In the genomic region with DNA sequence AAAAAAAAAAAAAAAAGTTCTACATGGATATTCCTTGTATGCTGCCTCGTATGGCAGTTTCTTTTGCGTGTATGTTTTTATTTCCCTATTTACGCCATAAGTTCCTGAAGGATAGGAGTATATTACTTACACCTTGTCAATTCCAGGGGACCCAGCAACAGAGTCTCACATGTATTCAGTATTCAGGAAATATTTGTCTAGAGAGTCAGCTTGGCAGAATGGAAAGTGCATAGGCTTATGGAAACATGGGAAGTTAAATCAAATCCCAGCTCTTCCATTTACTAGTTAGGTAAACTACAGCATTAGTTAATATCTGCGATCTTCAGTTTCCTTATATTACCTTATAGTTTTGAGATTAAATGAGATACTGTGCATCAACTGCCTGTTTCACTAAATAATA, we compare ENCODE assay signal across 8 cellular contexts. TPM values are rescaled to one million over a fixed set of nuclear protein-coding genes. Genes with fewer than 3 reads are reported as not detected.
"Had no signal": no experiment of that assay in that cellular context is flagged by ENCODE, and none has a peak within 500 bp of the region (broad histone marks: within the 10 kb centered on the region; RNA-seq: fewer than 3 reads in every experiment).

No MANE protein-coding gene starts in this region.

- H3K9me3 ChIP-seq: ascending aorta, colonic mucosa had no signal

- H3K27ac ChIP-seq: colonic mucosa had no signal

- DNase-seq: activated naive CD8-positive, alpha-beta T cell treated with anti-CD3 and anti-CD28 coated beads, Interleukin-2, amount 10 ng/mL, durations not matched to agents 7 days and 5 days had no signal

- H3K27me3 ChIP-seq: ascending aorta, colonic mucosa had no signal

- H3K4me3 ChIP-seq: ascending aorta, colonic mucosa, skin epidermis had no signal

- H3K36me3 ChIP-seq: ascending aorta, colonic mucosa had no signal

- H3K4me1 ChIP-seq: colonic mucosa had no signal

RNA-seq across cellular contexts. Expression of gene SLC22A16, which starts 51.1 kb away (rescaled TPM):
- total RNA-seq: activated CD8-positive, alpha-beta memory T cell treated with anti-CD3 and anti-CD28 coated beads, Interleukin-2, amount 10 ng/mL, durations not matched to agents 7 days and 5 days; activated naive CD8-positive, alpha-beta T cell treated with anti-CD3 and anti-CD28 coated beads, Interleukin-2, amount 10 ng/mL, durations not matched to agents 7 days and 5 days; ascending aorta; mononuclear cell; T-helper 17 cell had no signal
- polyA plus RNA-seq: naive thymus-derived CD4-positive, alpha-beta T cell had no signal
